Comparison of ENCODE assay signal across 11 cellular contexts in the genomic region with DNA sequence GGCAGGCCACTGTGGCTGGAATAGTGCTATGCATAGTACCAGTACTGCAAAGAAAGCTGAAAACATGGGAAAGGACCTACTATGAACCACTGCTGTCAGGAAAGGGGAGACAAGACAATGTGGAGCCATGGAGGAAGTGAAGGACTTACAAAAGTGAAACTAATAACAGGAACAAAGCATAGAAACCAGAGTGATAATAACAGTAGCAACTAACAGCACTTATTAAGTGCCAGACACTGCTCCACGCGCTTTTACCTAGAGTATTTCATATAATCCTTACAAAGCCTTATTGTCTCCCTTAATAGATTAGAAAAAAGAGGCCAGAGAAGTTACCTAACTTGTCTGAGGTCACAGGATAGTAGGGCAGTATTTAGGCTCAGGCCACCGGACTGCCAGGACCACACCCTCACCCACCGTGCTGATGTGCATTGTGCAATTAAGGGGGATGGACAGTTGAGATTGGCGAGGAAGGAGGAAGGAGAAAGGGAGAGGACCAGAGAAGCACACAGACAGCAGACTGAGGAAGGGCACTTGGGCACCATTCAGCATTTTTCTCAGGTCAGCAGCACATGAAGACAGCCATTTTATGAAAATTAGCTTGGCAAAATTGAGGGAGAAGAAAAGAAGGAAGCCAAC.
DNase-seq lines count a peak whose midpoint lies in the region; ATAC-seq and TF ChIP-seq lines count a peak whose summit lies in the region.
"Had no signal": no experiment of that assay in that cellular context is flagged by ENCODE, and none has a peak within 500 bp of the region (broad histone marks: within the 10 kb centered on the region; RNA-seq: fewer than 3 reads in every experiment).

No MANE protein-coding gene starts in this region.

- no peak for TF ChIP-seq POLR2A in upper lobe of left lung (IDR thresholded peaks at IDR 0.05)

- TF ChIP-seq EP300 in upper lobe of left lung (IDR thresholded peaks at IDR 0.05): no peak

- H3K27ac ChIP-seq in upper lobe of left lung: no peak overlapping the region
- H3K27ac ChIP-seq: uterus had no signal

- CTCF ChIA-PET in activated naive CD4-positive, alpha-beta T cell treated with anti-CD3 and anti-CD28 coated beads for 36 hours (lab: Charles Lee): interaction anchor here (0.7 to 1.6 kb wide), 2 partner anchors 98 to 177 kb away, joined by 3 to 4 read pairs; a partner anchor contains a TSS
- CTCF ChIA-PET in activated CD8-positive, alpha-beta memory T cell treated with anti-CD3 and anti-CD28 coated beads, Interleukin-2, amount 10 ng/mL, durations not matched to agents 7 days and 5 days (lab: Charles Lee): no interaction called here

- DNase-seq in activated naive CD4-positive, alpha-beta T cell treated with anti-CD3 and anti-CD28 coated beads, Interleukin-2, amount 50 U/mL, for 72 hours (ENCODE audit: low spot score in 2 of 2): no peak
- DNase-seq in activated naive CD4-positive, alpha-beta T cell treated with anti-CD3 and anti-CD28 coated beads for 36 hours: no peak
- no peak for DNase-seq in activated T-helper 1 cell treated with anti-CD3 and anti-CD28 coated beads, Interleukin-12 subunit alpha, Interleukin-12 subunit beta, Interleukin-2, Interleukin-4 antibody, amounts not matched to agents 30 ng/mL and 10 ng/mL and 1 ng/mL, durations not matched to agents 14 hours and 24 hours and 36 hours (ENCODE audit: low spot score)
- no peak for DNase-seq in upper lobe of left lung
- DNase-seq in activated CD8-positive, alpha-beta memory T cell treated with anti-CD3 and anti-CD28 coated beads, Interleukin-2, amount 10 ng/mL, durations not matched to agents 7 days and 5 days: no peak
- DNase-seq in MG63: no peak
- DNase-seq: NCI-H146, uterus had no signal

- peaks cover 0 to 6% (median 2%) of the 10 kb centered on the region in 4 donors for H3K9me3 ChIP-seq in upper lobe of left lung
- H3K9me3 ChIP-seq in MG63: no peaks in the 10 kb centered on the region
- H3K9me3 ChIP-seq: uterus had no signal

- no peaks in the 10 kb centered on the region for H3K27me3 ChIP-seq in upper lobe of left lung
- no peaks in the 10 kb centered on the region for H3K27me3 ChIP-seq in MG63
- H3K27me3 ChIP-seq: uterus had no signal

- intact Hi-C loops in activated naive CD4-positive, alpha-beta T cell treated with anti-CD3 and anti-CD28 coated beads for 36 hours (cut with micrococcal nuclease): no loop called here
- intact Hi-C loops in activated T-helper 1 cell treated with anti-CD3 and anti-CD28 coated beads, Interleukin-12 subunit alpha, Interleukin-12 subunit beta, Interleukin-2, Interleukin-4 antibody, amounts not matched to agents 30 ng/mL and 10 ng/mL and 1 ng/mL, durations not matched to agents 14 hours and 24 hours and 36 hours (cut with micrococcal nuclease): no loop called here

- H3K4me3 Mint-ChIP-seq in activated naive CD4-positive, alpha-beta T cell treated with anti-CD3 and anti-CD28 coated beads for 36 hours: no peak overlapping the region
- H3K4me3 Mint-ChIP-seq in activated T-helper 1 cell treated with anti-CD3 and anti-CD28 coated beads, Interleukin-12 subunit alpha, Interleukin-12 subunit beta, Interleukin-2, Interleukin-4 antibody, amounts not matched to agents 30 ng/mL and 10 ng/mL and 1 ng/mL, durations not matched to agents 14 hours and 24 hours and 36 hours: no peak overlapping the region
- H3K4me3 Mint-ChIP-seq in activated CD8-positive, alpha-beta memory T cell treated with anti-CD3 and anti-CD28 coated beads, Interleukin-2, amount 10 ng/mL, durations not matched to agents 7 days and 5 days: no peak overlapping the region
- H3K4me3 Mint-ChIP-seq: neural crest cell had no signal

- peaks cover 27 to 47% of the 10 kb centered on the region in 2 donors for H3K36me3 Mint-ChIP-seq in activated naive CD4-positive, alpha-beta T cell treated with anti-CD3 and anti-CD28 coated beads, Interleukin-2, amount 50 U/mL, for 72 hours
- H3K36me3 Mint-ChIP-seq in activated naive CD4-positive, alpha-beta T cell treated with anti-CD3 and anti-CD28 coated beads for 36 hours (ENCODE audit: low read depth): peaks cover 33% of the 10 kb centered on the region
- peaks cover 68% of the 10 kb centered on the region for H3K36me3 Mint-ChIP-seq in activated T-helper 1 cell treated with anti-CD3 and anti-CD28 coated beads, Interleukin-12 subunit alpha, Interleukin-12 subunit beta, Interleukin-2, Interleukin-4 antibody, amounts not matched to agents 30 ng/mL and 10 ng/mL and 1 ng/mL, durations not matched to agents 14 hours and 24 hours and 36 hours (ENCODE audit: low read depth)
- H3K36me3 Mint-ChIP-seq in activated CD8-positive, alpha-beta memory T cell treated with anti-CD3 and anti-CD28 coated beads, Interleukin-2, amount 10 ng/mL, durations not matched to agents 7 days and 5 days: peaks cover 76% of the 10 kb centered on the region

- peaks cover 0 to 10% of the 10 kb centered on the region in 2 donors for H3K9me3 Mint-ChIP-seq in activated naive CD4-positive, alpha-beta T cell treated with anti-CD3 and anti-CD28 coated beads, Interleukin-2, amount 50 U/mL, for 72 hours
- peaks cover 6% of the 10 kb centered on the region for H3K9me3 Mint-ChIP-seq in activated naive CD4-positive, alpha-beta T cell treated with anti-CD3 and anti-CD28 coated beads for 36 hours
- H3K9me3 Mint-ChIP-seq in activated T-helper 1 cell treated with anti-CD3 and anti-CD28 coated beads, Interleukin-12 subunit alpha, Interleukin-12 subunit beta, Interleukin-2, Interleukin-4 antibody, amounts not matched to agents 30 ng/mL and 10 ng/mL and 1 ng/mL, durations not matched to agents 14 hours and 24 hours and 36 hours: no peaks in the 10 kb centered on the region
- no peaks in the 10 kb centered on the region for H3K9me3 Mint-ChIP-seq in activated CD8-positive, alpha-beta memory T cell treated with anti-CD3 and anti-CD28 coated beads, Interleukin-2, amount 10 ng/mL, durations not matched to agents 7 days and 5 days (ENCODE audit: low read depth)

- 43 to 60% methylated on average over 5 of the region's 5 CpGs for WGBS in upper lobe of left lung, 2 donors

- peaks cover 6 to 11% (median 6%) of the 10 kb centered on the region in 4 donors for H3K4me1 ChIP-seq in upper lobe of left lung
- H3K4me1 ChIP-seq: uterus had no signal

- TF ChIP-seq CTCF in upper lobe of left lung (IDR thresholded peaks at IDR 0.05): no peak

- H3K4me3 ChIP-seq in upper lobe of left lung (no peak overlapping the region), MG63 (no peak overlapping the region)
- H3K4me3 ChIP-seq: uterus had no signal

- peak overlapping the region; percentile 66 to 73 for H3K27ac Mint-ChIP-seq in activated naive CD4-positive, alpha-beta T cell treated with anti-CD3 and anti-CD28 coated beads, Interleukin-2, amount 50 U/mL, for 72 hours
- H3K27ac Mint-ChIP-seq in activated naive CD4-positive, alpha-beta T cell treated with anti-CD3 and anti-CD28 coated beads for 36 hours: no peak overlapping the region
- peak overlapping the region; percentile 1 for H3K27ac Mint-ChIP-seq in activated T-helper 1 cell treated with anti-CD3 and anti-CD28 coated beads, Interleukin-12 subunit alpha, Interleukin-12 subunit beta, Interleukin-2, Interleukin-4 antibody, amounts not matched to agents 30 ng/mL and 10 ng/mL and 1 ng/mL, durations not matched to agents 14 hours and 24 hours and 36 hours
- H3K27ac Mint-ChIP-seq in activated CD8-positive, alpha-beta memory T cell treated with anti-CD3 and anti-CD28 coated beads, Interleukin-2, amount 10 ng/mL, durations not matched to agents 7 days and 5 days: no peak overlapping the region

- H3K27me3 Mint-ChIP-seq in activated naive CD4-positive, alpha-beta T cell treated with anti-CD3 and anti-CD28 coated beads for 36 hours (ENCODE audit: low read depth): no peaks in the 10 kb centered on the region
- H3K27me3 Mint-ChIP-seq in activated T-helper 1 cell treated with anti-CD3 and anti-CD28 coated beads, Interleukin-12 subunit alpha, Interleukin-12 subunit beta, Interleukin-2, Interleukin-4 antibody, amounts not matched to agents 30 ng/mL and 10 ng/mL and 1 ng/mL, durations not matched to agents 14 hours and 24 hours and 36 hours (ENCODE audit: insufficient read depth): no peaks in the 10 kb centered on the region
- H3K27me3 Mint-ChIP-seq in activated CD8-positive, alpha-beta memory T cell treated with anti-CD3 and anti-CD28 coated beads, Interleukin-2, amount 10 ng/mL, durations not matched to agents 7 days and 5 days: no peaks in the 10 kb centered on the region

- no peak for ATAC-seq in activated naive CD4-positive, alpha-beta T cell treated with anti-CD3 and anti-CD28 coated beads, Interleukin-2, amount 50 U/mL, for 72 hours
- ATAC-seq in HG03135 (IDR thresholded peaks at IDR 0.05; ENCODE audit: unreplicated experiment) (peak; percentile 71), upper lobe of left lung (ENCODE audit: low FRiP score in 2 of 2) (peak; percentile 49 to 67), GM21381 (IDR thresholded peaks at IDR 0.05; ENCODE audit: unreplicated experiment) (no peak)
- no peak for ATAC-seq in activated CD8-positive, alpha-beta memory T cell treated with anti-CD3 and anti-CD28 coated beads, Interleukin-2, amount 10 ng/mL, durations not matched to agents 7 days and 5 days

- peaks cover 0 to 32% (median 16%) of the 10 kb centered on the region in 4 donors for H3K36me3 ChIP-seq in upper lobe of left lung
- H3K36me3 ChIP-seq in MG63: peaks cover 11% of the 10 kb centered on the region; the same call in 1 of the 2 replicates
- H3K36me3 ChIP-seq: uterus had no signal

- H3K4me1 Mint-ChIP-seq in activated naive CD4-positive, alpha-beta T cell treated with anti-CD3 and anti-CD28 coated beads for 36 hours (ENCODE audit: low read depth): peaks cover 15% of the 10 kb centered on the region
- peaks cover 30% of the 10 kb centered on the region for H3K4me1 Mint-ChIP-seq in activated T-helper 1 cell treated with anti-CD3 and anti-CD28 coated beads, Interleukin-12 subunit alpha, Interleukin-12 subunit beta, Interleukin-2, Interleukin-4 antibody, amounts not matched to agents 30 ng/mL and 10 ng/mL and 1 ng/mL, durations not matched to agents 14 hours and 24 hours and 36 hours (ENCODE audit: low read depth)
- H3K4me1 Mint-ChIP-seq in activated CD8-positive, alpha-beta memory T cell treated with anti-CD3 and anti-CD28 coated beads, Interleukin-2, amount 10 ng/mL, durations not matched to agents 7 days and 5 days: peaks cover 12% of the 10 kb centered on the region

Comparison
In these comparisons a context has a peak if more than half of its experiments do, and no peak if none do; other contexts are left out.
1. H3K27ac Mint-ChIP-seq: peak in activated naive CD4-positive, alpha-beta T cell treated with anti-CD3 and anti-CD28 coated beads, Interleukin-2, amount 50 U/mL, for 72 hours (2 of 2) and activated T-helper 1 cell treated with anti-CD3 and anti-CD28 coated beads, Interleukin-12 subunit alpha, Interleukin-12 subunit beta, Interleukin-2, Interleukin-4 antibody, amounts not matched to agents 30 ng/mL and 10 ng/mL and 1 ng/mL, durations not matched to agents 14 hours and 24 hours and 36 hours (single experiment); none in activated naive CD4-positive, alpha-beta T cell treated with anti-CD3 and anti-CD28 coated beads for 36 hours (single experiment) and activated CD8-positive, alpha-beta memory T cell treated with anti-CD3 and anti-CD28 coated beads, Interleukin-2, amount 10 ng/mL, durations not matched to agents 7 days and 5 days (single experiment).
2. ATAC-seq: peak in HG03135 (single experiment) and upper lobe of left lung (2 of 2); none in activated naive CD4-positive, alpha-beta T cell treated with anti-CD3 and anti-CD28 coated beads, Interleukin-2, amount 50 U/mL, for 72 hours (0 of 2), GM21381 (single experiment) and activated CD8-positive, alpha-beta memory T cell treated with anti-CD3 and anti-CD28 coated beads, Interleukin-2, amount 10 ng/mL, durations not matched to agents 7 days and 5 days (single experiment).